Comparison of ENCODE assay signal across 20 cellular contexts in genomic region chr3:101244212-101244575, GRCh38.
"Had no signal": no experiment of that assay in that cellular context is flagged by ENCODE, and none has a peak within 500 bp of the region (broad histone marks: within the 10 kb centered on the region; RNA-seq: fewer than 3 reads in every experiment).

No MANE protein-coding gene starts in this region.

- DNase-seq: activated CD4-positive, alpha-beta T cell treated with anti-CD3 and anti-CD28 coated beads for 4 hours; activated effector memory CD4-positive, alpha-beta T cell treated with anti-CD3 and anti-CD28 coated beads, Interleukin-2, amount 50 U/mL, for 16 hours; activated naive CD4-positive, alpha-beta T cell treated with anti-CD3 and anti-CD28 coated beads, Interleukin-2, amount 10 ng/mL, durations not matched to agents 7 days and 5 days; central memory CD4-positive, alpha-beta T cell; gastrocnemius medialis; islet precursor cell; left ventricle myocardium inferior; right lobe of liver; stimulated activated CD4-positive, alpha-beta T cell treated with anti-CD3 and anti-CD28 coated beads, Interleukin-2, amount 100 ng/mL, for 48 hours; stimulated activated naive CD4-positive, alpha-beta T cell treated with Interleukin-2 at 50 U/mL for 16 hours; substantia nigra; uterus had no signal

- H3K4me3 ChIP-seq: breast epithelium, gastrocnemius medialis, hepatocyte, left ventricle myocardium inferior, right lobe of liver, uterus had no signal

- H3K9me3 ChIP-seq: breast epithelium, gastrocnemius medialis, left ventricle myocardium inferior, right lobe of liver, uterus had no signal

- H3K27ac Mint-ChIP-seq: activated CD8-positive, alpha-beta T cell treated with anti-CD3 and anti-CD28 coated beads for 36 hours; activated naive CD4-positive, alpha-beta T cell treated with anti-CD3 and anti-CD28 coated beads, Interleukin-2, amount 10 ng/mL, durations not matched to agents 7 days and 5 days; activated T-cell treated with anti-CD3 and anti-CD28 coated beads, Interleukin-2, amount 50 U/mL, for 72 hours; nephron; type B pancreatic cell had no signal

- H3K27ac ChIP-seq: breast epithelium, gastrocnemius medialis, hepatocyte, left ventricle myocardium inferior, right lobe of liver, uterus, VCaP had no signal

- H3K79me2 ChIP-seq: hepatocyte had no signal

- H2AFZ ChIP-seq: hepatocyte had no signal

- H3K36me3 ChIP-seq: breast epithelium, gastrocnemius medialis, left ventricle myocardium inferior, right lobe of liver, uterus had no signal

- H3K27me3 ChIP-seq: breast epithelium, gastrocnemius medialis, hepatocyte, right lobe of liver, uterus had no signal

- H3K4me2 ChIP-seq: hepatocyte had no signal

- H3K9me3 Mint-ChIP-seq: activated CD8-positive, alpha-beta T cell treated with anti-CD3 and anti-CD28 coated beads for 36 hours; activated naive CD4-positive, alpha-beta T cell treated with anti-CD3 and anti-CD28 coated beads, Interleukin-2, amount 10 ng/mL, durations not matched to agents 7 days and 5 days; nephron had no signal

- H3K27me3 Mint-ChIP-seq: activated CD8-positive, alpha-beta T cell treated with anti-CD3 and anti-CD28 coated beads for 36 hours; activated naive CD4-positive, alpha-beta T cell treated with anti-CD3 and anti-CD28 coated beads, Interleukin-2, amount 10 ng/mL, durations not matched to agents 7 days and 5 days; type B pancreatic cell had no signal

- H3K4me1 ChIP-seq: breast epithelium, left ventricle myocardium inferior, right lobe of liver, uterus had no signal

- H3K4me3 Mint-ChIP-seq: activated CD8-positive, alpha-beta T cell treated with anti-CD3 and anti-CD28 coated beads for 36 hours; activated naive CD4-positive, alpha-beta T cell treated with anti-CD3 and anti-CD28 coated beads, Interleukin-2, amount 10 ng/mL, durations not matched to agents 7 days and 5 days; activated T-cell treated with anti-CD3 and anti-CD28 coated beads, Interleukin-2, amount 50 U/mL, for 72 hours; nephron; type B pancreatic cell had no signal

- H3K4me1 Mint-ChIP-seq: activated naive CD4-positive, alpha-beta T cell treated with anti-CD3 and anti-CD28 coated beads, Interleukin-2, amount 10 ng/mL, durations not matched to agents 7 days and 5 days had no signal

- ATAC-seq: activated CD8-positive, alpha-beta T cell treated with anti-CD3 and anti-CD28 coated beads for 36 hours; esophagus mucosa; right lobe of liver had no signal
